Comparison of ENCODE assay signal across 1 cellular context in genomic region chr5:72234265-72234700, GRCh38.
TF ChIP-seq lines count a peak whose summit lies in the region.

No MANE protein-coding gene starts in this region.

TF ChIP-seq in K562, 482 proteins besides CTCF, POLR2A, EP300 and RAD21 (continued from another document and continues in another):
- TF ChIP-seq DLX4 (CRISPR knock-in tag; IDR thresholded peaks at IDR 0.05) (no peak), JUN (IDR thresholded peaks at IDR 0.05; ENCODE audit: borderline replicate concordance, low read depth, low read length) (peak; percentile 90), JUN (CRISPR knock-in tag; IDR thresholded peaks at IDR 0.05; ENCODE audit: borderline replicate concordance) (no peak), ZNF395 (CRISPR knock-in tag; IDR thresholded peaks at IDR 0.05) (peak; percentile 20; the same call in 1 of the 2 replicates), SAFB (IDR thresholded peaks at IDR 0.05; ENCODE audit: borderline replicate concordance, low read depth, low read length) (no peak), KLF16 (IDR thresholded peaks at IDR 0.05) (peak; percentile 42; the same call in 1 of the 2 replicates), TAF9B (IDR thresholded peaks at IDR 0.05; ENCODE audit: partially characterized antibody) (peak; percentile 9), ZBTB34 (CRISPR knock-in tag; IDR thresholded peaks at IDR 0.05) (no peak), FOS (IDR thresholded peaks at IDR 0.05; ENCODE audit: extremely low read depth, insufficient read length) (peak; percentile 56), ZEB2 (IDR thresholded peaks at IDR 0.05) (peak; percentile 24; the same call in 1 of the 2 replicates), ID3 (CRISPR knock-in tag; IDR thresholded peaks at IDR 0.05) (no peak), ID3 (tag; IDR thresholded peaks at IDR 0.05) (no peak), NR3C1 (CRISPR knock-in tag; IDR thresholded peaks at IDR 0.05) (no peak), ZNF384 (IDR thresholded peaks at IDR 0.05; ENCODE audit: low read depth, low read length) (peak; percentile 65), TEAD1 (CRISPR knock-in tag; IDR thresholded peaks at IDR 0.05) (peak in 1 of 2 experiments; percentile 77; a peak in 1 of 4 replicates), YY1 (IDR thresholded peaks at IDR 0.05; ENCODE audit: borderline replicate concordance in 1 of 3, control insufficient read depth in 1 of 3, extremely low read depth in 1 of 3, insufficient read depth in 3 of 3, insufficient read length in 1 of 3, insufficient replicate concordance in 2 of 3, low read depth in 1 of 3, low read length in 2 of 3) (no peak), CREM (IDR thresholded peaks at IDR 0.05; ENCODE audit: low read depth) (peak; percentile 50; the same call in 1 of the 2 replicates), RBBP5 (IDR thresholded peaks at IDR 0.05; ENCODE audit: borderline replicate concordance, insufficient read depth, low read length, poor library complexity, severe bottlenecking) (peak; percentile 44), ARID1B (IDR thresholded peaks at IDR 0.05) (peak; percentile 96), GATAD2A (IDR thresholded peaks at IDR 0.05) (peak; percentile 24; the same call in 1 of the 2 replicates), ELK3 (CRISPR knock-in tag; IDR thresholded peaks at IDR 0.05) (no peak), ADNP (tag; IDR thresholded peaks at IDR 0.05) (peak; percentile 77), GATAD2B (IDR thresholded peaks at IDR 0.05; ENCODE audit: borderline replicate concordance) (peak; percentile 21; the same call in 1 of the 2 replicates), PHTF2 (CRISPR knock-in tag; IDR thresholded peaks at IDR 0.05) (no peak), DMBX1 (CRISPR knock-in tag; IDR thresholded peaks at IDR 0.05; ENCODE audit: borderline replicate concordance) (peak; percentile 53; the same call in 1 of the 2 replicates), NFIC (IDR thresholded peaks at IDR 0.05) (0 out of 2 replicates have a peak, but pooled peaks have one; percentile 24), CHAMP1 (IDR thresholded peaks at IDR 0.05) (no peak)
- TF ChIP-seq, protein P1, sequence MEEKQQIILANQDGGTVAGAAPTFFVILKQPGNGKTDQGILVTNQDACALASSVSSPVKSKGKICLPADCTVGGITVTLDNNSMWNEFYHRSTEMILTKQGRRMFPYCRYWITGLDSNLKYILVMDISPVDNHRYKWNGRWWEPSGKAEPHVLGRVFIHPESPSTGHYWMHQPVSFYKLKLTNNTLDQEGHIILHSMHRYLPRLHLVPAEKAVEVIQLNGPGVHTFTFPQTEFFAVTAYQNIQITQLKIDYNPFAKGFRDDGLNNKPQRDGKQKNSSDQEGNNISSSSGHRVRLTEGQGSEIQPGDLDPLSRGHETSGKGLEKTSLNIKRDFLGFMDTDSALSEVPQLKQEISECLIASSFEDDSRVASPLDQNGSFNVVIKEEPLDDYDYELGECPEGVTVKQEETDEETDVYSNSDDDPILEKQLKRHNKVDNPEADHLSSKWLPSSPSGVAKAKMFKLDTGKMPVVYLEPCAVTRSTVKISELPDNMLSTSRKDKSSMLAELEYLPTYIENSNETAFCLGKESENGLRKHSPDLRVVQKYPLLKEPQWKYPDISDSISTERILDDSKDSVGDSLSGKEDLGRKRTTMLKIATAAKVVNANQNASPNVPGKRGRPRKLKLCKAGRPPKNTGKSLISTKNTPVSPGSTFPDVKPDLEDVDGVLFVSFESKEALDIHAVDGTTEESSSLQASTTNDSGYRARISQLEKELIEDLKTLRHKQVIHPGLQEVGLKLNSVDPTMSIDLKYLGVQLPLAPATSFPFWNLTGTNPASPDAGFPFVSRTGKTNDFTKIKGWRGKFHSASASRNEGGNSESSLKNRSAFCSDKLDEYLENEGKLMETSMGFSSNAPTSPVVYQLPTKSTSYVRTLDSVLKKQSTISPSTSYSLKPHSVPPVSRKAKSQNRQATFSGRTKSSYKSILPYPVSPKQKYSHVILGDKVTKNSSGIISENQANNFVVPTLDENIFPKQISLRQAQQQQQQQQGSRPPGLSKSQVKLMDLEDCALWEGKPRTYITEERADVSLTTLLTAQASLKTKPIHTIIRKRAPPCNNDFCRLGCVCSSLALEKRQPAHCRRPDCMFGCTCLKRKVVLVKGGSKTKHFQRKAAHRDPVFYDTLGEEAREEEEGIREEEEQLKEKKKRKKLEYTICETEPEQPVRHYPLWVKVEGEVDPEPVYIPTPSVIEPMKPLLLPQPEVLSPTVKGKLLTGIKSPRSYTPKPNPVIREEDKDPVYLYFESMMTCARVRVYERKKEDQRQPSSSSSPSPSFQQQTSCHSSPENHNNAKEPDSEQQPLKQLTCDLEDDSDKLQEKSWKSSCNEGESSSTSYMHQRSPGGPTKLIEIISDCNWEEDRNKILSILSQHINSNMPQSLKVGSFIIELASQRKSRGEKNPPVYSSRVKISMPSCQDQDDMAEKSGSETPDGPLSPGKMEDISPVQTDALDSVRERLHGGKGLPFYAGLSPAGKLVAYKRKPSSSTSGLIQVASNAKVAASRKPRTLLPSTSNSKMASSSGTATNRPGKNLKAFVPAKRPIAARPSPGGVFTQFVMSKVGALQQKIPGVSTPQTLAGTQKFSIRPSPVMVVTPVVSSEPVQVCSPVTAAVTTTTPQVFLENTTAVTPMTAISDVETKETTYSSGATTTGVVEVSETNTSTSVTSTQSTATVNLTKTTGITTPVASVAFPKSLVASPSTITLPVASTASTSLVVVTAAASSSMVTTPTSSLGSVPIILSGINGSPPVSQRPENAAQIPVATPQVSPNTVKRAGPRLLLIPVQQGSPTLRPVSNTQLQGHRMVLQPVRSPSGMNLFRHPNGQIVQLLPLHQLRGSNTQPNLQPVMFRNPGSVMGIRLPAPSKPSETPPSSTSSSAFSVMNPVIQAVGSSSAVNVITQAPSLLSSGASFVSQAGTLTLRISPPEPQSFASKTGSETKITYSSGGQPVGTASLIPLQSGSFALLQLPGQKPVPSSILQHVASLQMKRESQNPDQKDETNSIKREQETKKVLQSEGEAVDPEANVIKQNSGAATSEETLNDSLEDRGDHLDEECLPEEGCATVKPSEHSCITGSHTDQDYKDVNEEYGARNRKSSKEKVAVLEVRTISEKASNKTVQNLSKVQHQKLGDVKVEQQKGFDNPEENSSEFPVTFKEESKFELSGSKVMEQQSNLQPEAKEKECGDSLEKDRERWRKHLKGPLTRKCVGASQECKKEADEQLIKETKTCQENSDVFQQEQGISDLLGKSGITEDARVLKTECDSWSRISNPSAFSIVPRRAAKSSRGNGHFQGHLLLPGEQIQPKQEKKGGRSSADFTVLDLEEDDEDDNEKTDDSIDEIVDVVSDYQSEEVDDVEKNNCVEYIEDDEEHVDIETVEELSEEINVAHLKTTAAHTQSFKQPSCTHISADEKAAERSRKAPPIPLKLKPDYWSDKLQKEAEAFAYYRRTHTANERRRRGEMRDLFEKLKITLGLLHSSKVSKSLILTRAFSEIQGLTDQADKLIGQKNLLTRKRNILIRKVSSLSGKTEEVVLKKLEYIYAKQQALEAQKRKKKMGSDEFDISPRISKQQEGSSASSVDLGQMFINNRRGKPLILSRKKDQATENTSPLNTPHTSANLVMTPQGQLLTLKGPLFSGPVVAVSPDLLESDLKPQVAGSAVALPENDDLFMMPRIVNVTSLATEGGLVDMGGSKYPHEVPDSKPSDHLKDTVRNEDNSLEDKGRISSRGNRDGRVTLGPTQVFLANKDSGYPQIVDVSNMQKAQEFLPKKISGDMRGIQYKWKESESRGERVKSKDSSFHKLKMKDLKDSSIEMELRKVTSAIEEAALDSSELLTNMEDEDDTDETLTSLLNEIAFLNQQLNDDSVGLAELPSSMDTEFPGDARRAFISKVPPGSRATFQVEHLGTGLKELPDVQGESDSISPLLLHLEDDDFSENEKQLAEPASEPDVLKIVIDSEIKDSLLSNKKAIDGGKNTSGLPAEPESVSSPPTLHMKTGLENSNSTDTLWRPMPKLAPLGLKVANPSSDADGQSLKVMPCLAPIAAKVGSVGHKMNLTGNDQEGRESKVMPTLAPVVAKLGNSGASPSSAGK (IDR thresholded peaks at IDR 0.05) = 0 out of 2 replicates have a peak, but pooled peaks have one; percentile 12
- TF ChIP-seq, protein P2, sequence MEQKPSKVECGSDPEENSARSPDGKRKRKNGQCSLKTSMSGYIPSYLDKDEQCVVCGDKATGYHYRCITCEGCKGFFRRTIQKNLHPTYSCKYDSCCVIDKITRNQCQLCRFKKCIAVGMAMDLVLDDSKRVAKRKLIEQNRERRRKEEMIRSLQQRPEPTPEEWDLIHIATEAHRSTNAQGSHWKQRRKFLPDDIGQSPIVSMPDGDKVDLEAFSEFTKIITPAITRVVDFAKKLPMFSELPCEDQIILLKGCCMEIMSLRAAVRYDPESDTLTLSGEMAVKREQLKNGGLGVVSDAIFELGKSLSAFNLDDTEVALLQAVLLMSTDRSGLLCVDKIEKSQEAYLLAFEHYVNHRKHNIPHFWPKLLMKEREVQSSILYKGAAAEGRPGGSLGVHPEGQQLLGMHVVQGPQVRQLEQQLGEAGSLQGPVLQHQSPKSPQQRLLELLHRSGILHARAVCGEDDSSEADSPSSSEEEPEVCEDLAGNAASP (IDR thresholded peaks at IDR 0.05) = no peak
